10 cellular contexts compared by ENCODE assay signal in the genomic region with DNA sequence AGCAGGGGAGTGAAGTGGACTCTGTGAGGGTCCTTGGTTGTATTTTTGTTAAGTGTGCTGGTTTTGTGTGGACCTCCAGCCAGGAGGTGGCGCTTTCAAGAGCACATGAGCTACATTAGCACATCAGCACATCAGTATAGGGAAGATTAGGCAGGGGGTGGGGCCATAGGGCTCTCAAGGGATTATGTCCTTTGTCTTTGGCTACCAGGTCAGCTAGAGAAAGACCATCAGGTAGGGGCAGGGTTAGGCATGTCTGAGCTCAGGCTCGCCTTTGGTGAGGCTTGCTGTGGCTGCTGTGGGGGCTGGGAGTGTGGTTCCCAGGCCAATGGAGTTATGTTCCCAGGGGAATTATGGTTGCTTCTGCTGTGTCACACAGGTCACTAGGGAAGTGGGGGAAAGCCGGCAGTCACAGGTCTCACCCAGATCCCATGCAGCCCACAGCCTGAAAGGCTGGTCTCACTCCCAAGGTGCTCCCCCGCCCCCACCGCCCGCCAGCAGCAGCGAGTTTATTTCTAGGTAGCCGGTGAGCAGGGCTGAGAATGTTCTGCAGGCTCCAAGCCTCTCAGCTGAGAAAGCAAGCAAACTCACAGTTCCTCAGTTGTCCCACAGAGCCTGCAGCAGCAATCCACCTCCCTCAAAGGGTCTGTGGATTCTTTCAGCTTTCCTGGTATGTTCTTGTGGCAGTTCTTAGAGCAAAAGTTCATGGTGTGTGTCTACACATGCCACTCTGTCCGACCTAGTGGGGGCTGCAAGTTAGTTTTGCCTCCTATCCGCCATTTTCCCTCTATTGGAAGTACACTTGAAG. TPM values are rescaled to one million over a fixed set of nuclear protein-coding genes. Genes with fewer than 3 reads are reported as not detected.
DNase-seq lines count a peak whose midpoint lies in the region; ATAC-seq and TF ChIP-seq lines count a peak whose summit lies in the region.
"Had no signal": no experiment of that assay in that cellular context is flagged by ENCODE, and none has a peak within 500 bp of the region (broad histone marks: within the 10 kb centered on the region; RNA-seq: fewer than 3 reads in every experiment).

No MANE protein-coding gene starts in this region.

- intact Hi-C loops in CD4-positive, alpha-beta T cell (cut with DNase I, micrococcal nuclease), result loop anchor here (2.0 to 10.0 kb wide), 4 partner anchors 359 to 891 kb away; a partner anchor contains a TSS

- 79% methylated on average over 9 of the region's 10 CpGs for WGBS in suprapubic skin

- no peak overlapping the region for H3K27ac ChIP-seq in CD4-positive, alpha-beta T cell (ENCODE audit: low read depth, low read length)
- H3K27ac ChIP-seq in VCaP (peak overlapping the region; percentile 81), suprapubic skin (no peak overlapping the region)

- peak in 2 of 10 experiments; percentile 5 to 7 for DNase-seq in CD4-positive, alpha-beta T cell
- peak; percentile 58 for DNase-seq in NCI-H1048 (lab: John Stamatoyannopoulos, UW)
- peak; percentile 14 for DNase-seq in germinal center (ENCODE audit: low spot score)
- no peak for DNase-seq in suprapubic skin (ENCODE audit: low spot score in 2 of 2)
- DNase-seq in anterior cingulate cortex (lab: John Stamatoyannopoulos, UW), result no peak
- no peak for DNase-seq in nucleus accumbens (lab: John Stamatoyannopoulos, UW)

- no peaks in the 10 kb centered on the region for H3K9me3 ChIP-seq in CD4-positive, alpha-beta T cell (ENCODE audit: control insufficient read depth, low read length)
- no peaks in the 10 kb centered on the region for H3K9me3 ChIP-seq in suprapubic skin

- H3K4me1 ChIP-seq in suprapubic skin, result peaks cover 17% of the 10 kb centered on the region

- TF ChIP-seq EP300 in suprapubic skin (IDR thresholded peaks at IDR 0.05), result no peak

- no peak for TF ChIP-seq CTCF in CD4-positive, alpha-beta T cell (IDR thresholded peaks at IDR 0.05)
- TF ChIP-seq CTCF in VCaP (conservative IDR thresholded peaks at IDR 0.05), result peak; percentile 93
- no peak for TF ChIP-seq CTCF in suprapubic skin (IDR thresholded peaks at IDR 0.05)

- peak overlapping the region; percentile 78 for H3K27ac Mint-ChIP-seq in CD4-positive, alpha-beta T cell

- no peaks in the 10 kb centered on the region for H3K36me3 ChIP-seq in suprapubic skin

- H3K4me3 Mint-ChIP-seq in CD4-positive, alpha-beta T cell, result peak overlapping the region; percentile 92

- H3K4me3 ChIP-seq in suprapubic skin, result peak overlapping the region; percentile 45

- peaks cover 3% of the 10 kb centered on the region for H3K36me3 Mint-ChIP-seq in CD4-positive, alpha-beta T cell (ENCODE audit: low read depth)

- TF ChIP-seq POLR2A in suprapubic skin (IDR thresholded peaks at IDR 0.05), result no peak

- peaks cover 17% of the 10 kb centered on the region for H3K4me1 Mint-ChIP-seq in CD4-positive, alpha-beta T cell (ENCODE audit: low read depth)

- peak; percentile 68 for ATAC-seq in CD4-positive, alpha-beta T cell (ENCODE audit: poor library complexity)
- ATAC-seq in GM19351 (IDR thresholded peaks at IDR 0.05; ENCODE audit: unreplicated experiment), result peak; percentile 61

- peaks cover 7% of the 10 kb centered on the region for H3K27me3 ChIP-seq in CD4-positive, alpha-beta T cell (ENCODE audit: control insufficient read depth, insufficient read depth, low read length)
- peaks cover 9% of the 10 kb centered on the region for H3K27me3 ChIP-seq in suprapubic skin

- H3K9me3 Mint-ChIP-seq in CD4-positive, alpha-beta T cell, result no peaks in the 10 kb centered on the region

- POLR2A ChIA-PET in CD4-positive, alpha-beta T cell (lab: Charles Lee), result interaction anchor here (0.6 kb wide), 1 partner anchor 392 kb away, joined by 4 read pairs; no protein-coding TSS in a partner anchor

- peaks cover 54% of the 10 kb centered on the region for H3K27me3 Mint-ChIP-seq in CD4-positive, alpha-beta T cell

- CTCF ChIA-PET in CD4-positive, alpha-beta T cell (lab: Charles Lee), result interaction anchor here (1.0 kb wide), 1 partner anchor 346 kb away, joined by 3 read pairs; no protein-coding TSS in a partner anchor

RNA-seq across cellular contexts. Expression of a gene that starts 13.7 kb away (rescaled TPM):
- total RNA-seq in CD4-positive, alpha-beta T cell, result not detected
- not detected for total RNA-seq in suprapubic skin
- total RNA-seq: right cardiac atrium; T-helper 1 cell treated with Interleukin-12 subunit alpha and Interleukin-12 subunit beta and Interleukin-4 antibody, amounts not matched to agents 30 ng/mL and 1 ng/mL, for 36 hours had no signal

RNA-seq across cellular contexts. Expression of a gene that starts 46.6 kb away (rescaled TPM):
- not detected for total RNA-seq in CD4-positive, alpha-beta T cell
- total RNA-seq in suprapubic skin, result not detected
- total RNA-seq: right cardiac atrium; T-helper 1 cell treated with Interleukin-12 subunit alpha and Interleukin-12 subunit beta and Interleukin-4 antibody, amounts not matched to agents 30 ng/mL and 1 ng/mL, for 36 hours had no signal

RNA-seq across cellular contexts. Expression of a gene that starts 54.9 kb away (rescaled TPM):
- total RNA-seq in CD4-positive, alpha-beta T cell, result not detected
- not detected for total RNA-seq in suprapubic skin
- total RNA-seq: right cardiac atrium; T-helper 1 cell treated with Interleukin-12 subunit alpha and Interleukin-12 subunit beta and Interleukin-4 antibody, amounts not matched to agents 30 ng/mL and 1 ng/mL, for 36 hours had no signal

Comparison
In these comparisons a context has a peak if more than half of its experiments do, and no peak if none do; other contexts are left out.
1. DNase-seq: peak in NCI-H1048 (single experiment) and germinal center (single experiment); none in suprapubic skin (0 of 2), anterior cingulate cortex (0 of 58) and nucleus accumbens (0 of 56).